In genomic region chr5:11733840-11734192, GRCh38 we compare ENCODE assay signal across 16 cellular contexts.
DNase-seq lines count a peak whose midpoint lies in the region; ATAC-seq, FAIRE-seq and TF ChIP-seq lines count a peak whose summit lies in the region.
"Had no signal": no experiment of that assay in that cellular context is flagged by ENCODE, and none has a peak within 500 bp of the region (broad histone marks: within the 10 kb centered on the region; RNA-seq: fewer than 3 reads in every experiment).

No MANE protein-coding gene starts in this region.

- 0 out of 2 replicates have a peak overlapping the region, but pooled peaks have one; percentile 13 for H3K4me2 ChIP-seq in HepG2 (ENCODE audit: low read depth, low read length)

- no peak for TF ChIP-seq CTCF in VCaP (conservative IDR thresholded peaks at IDR 0.05)
- no peak for TF ChIP-seq CTCF in HepG2 (CRISPR knock-in tag; IDR thresholded peaks at IDR 0.05)

- H4K20me1 ChIP-seq in HepG2 (ENCODE audit: insufficient read depth, low read length), result no peaks in the 10 kb centered on the region

- no peak for TF ChIP-seq POLR2A in HepG2 (IDR thresholded peaks at IDR 0.05; ENCODE audit: insufficient read depth in 1 of 2, low read depth in 2 of 2, low read length in 2 of 2)

- H3K4me3 ChIP-seq in HepG2 (replicated peaks in 1 of 3; ENCODE audit: insufficient read depth in 1 of 3, low read depth in 2 of 3, low read length in 3 of 3), result no peak overlapping the region; a peak in 1 of 6 replicates
- H3K4me3 ChIP-seq: K562 had no signal

- no peaks in the 10 kb centered on the region for H3K79me2 ChIP-seq in HepG2 (ENCODE audit: insufficient read depth, low read length)

- H3K27ac ChIP-seq in VCaP (peak overlapping the region; percentile 85), HepG2 (ENCODE audit: extremely low read length, insufficient read depth, low read length) (no peak overlapping the region)

- ATAC-seq in HepG2, result peak; percentile 63
- ATAC-seq in HG02981 (IDR thresholded peaks at IDR 0.05; ENCODE audit: unreplicated experiment), result no peak
- ATAC-seq: K562 had no signal

- no TSS peak for BruUV-seq in HepG2 (replicated peaks; lab: Mats Ljungman, UMichigan)

- no peaks in the 10 kb centered on the region for H3K27me3 ChIP-seq in HepG2 (ENCODE audit: control insufficient read depth in 1 of 2, insufficient read depth in 2 of 2, low read length in 2 of 2)

- POLR2A ChIA-PET in HepG2 (lab: Yijun Ruan, JAX), result no interaction called here

- H2AFZ ChIP-seq in HepG2 (ENCODE audit: low read length), result no peak overlapping the region

- no peak overlapping the region for H3K9ac ChIP-seq in HepG2 (ENCODE audit: insufficient read depth, low read depth, low read length)

- no peak for TF ChIP-seq EP300 in HepG2 (IDR thresholded peaks at IDR 0.05; ENCODE audit: low read depth in 2 of 2, low read length in 2 of 2)
- no peak for TF ChIP-seq EP300 in HepG2 (CRISPR knock-in tag; IDR thresholded peaks at IDR 0.05; ENCODE audit: borderline replicate concordance)

- H3K36me3 ChIP-seq in HepG2 (replicated peaks in 1 of 2; ENCODE audit: control insufficient read depth in 1 of 2, insufficient read depth in 2 of 2, low read length in 2 of 2), result no peaks in the 10 kb centered on the region

- DNase-seq in DMS53 (lab: John Stamatoyannopoulos, UW) (peak; percentile 49), HepG2 (ENCODE audit: low spot score) (no peak), HTR-8/SVneo (ENCODE audit: insufficient read length, low spot score) (no peak), GM19238 (ENCODE audit: insufficient read length, low spot score) (no peak)
- no peak for DNase-seq in effector CD4-positive, alpha-beta T cell
- DNase-seq: C1 segment of cervical spinal cord; CD4-positive, alpha-beta T cell; GF-D8; GOT3; HCEC 1CT; HFFc6; Kasumi-1 had no signal

- no peaks in the 10 kb centered on the region for H3K9me3 ChIP-seq in HepG2 (ENCODE audit: low read length)

- in situ Hi-C loops in HepG2 (cut with HindIII; ENCODE audit: extremely low pct_ligation_motif_present, low pct_unique_long_range_greater_than_20kb), result no loop called here

- CTCF ChIA-PET in HepG2 (lab: Yijun Ruan, JAX; ENCODE audit: low intra/inter-chr PET ratio, low total read pairs), result no interaction called here

- WGBS in HepG2 (ENCODE audit: low lambda C conversion rate), result 42% methylated on average over 4 of the region's 4 CpGs

- intact Hi-C loops in HepG2 (cut with micrococcal nuclease; ENCODE audit: unreplicated experiment), result no loop called here

- no peak for TF ChIP-seq RAD21 in HepG2 (CRISPR knock-in tag; IDR thresholded peaks at IDR 0.05)

- peaks cover 27% of the 10 kb centered on the region for H3K4me1 ChIP-seq in HepG2 (ENCODE audit: insufficient read depth, low read length)

- no peak for FAIRE-seq in HepG2 (lab: Jason Lieb, UNC)
- FAIRE-seq in HTR-8/SVneo (lab: Jason Lieb, UNC), result no peak
- FAIRE-seq: A204.1, K562 had no signal

TF ChIP-seq in HepG2, 621 proteins besides CTCF, POLR2A, EP300 and RAD21:
- TF ChIP-seq ZFY (CRISPR knock-in tag; IDR thresholded peaks at IDR 0.05) (no peak), GATAD1 (CRISPR knock-in tag; IDR thresholded peaks at IDR 0.05) (no peak), HNRNPL (IDR thresholded peaks at IDR 0.05; ENCODE audit: low read depth, low read length) (no peak)
